13 cellular contexts compared by ENCODE assay signal in genomic region chr3:50972029-50972428, GRCh38.
DNase-seq lines count a peak whose midpoint lies in the region; ATAC-seq and TF ChIP-seq lines count a peak whose summit lies in the region.
"Had no signal": no experiment of that assay in that cellular context is flagged by ENCODE, and none has a peak within 500 bp of the region (broad histone marks: within the 10 kb centered on the region; RNA-seq: fewer than 3 reads in every experiment).

No MANE protein-coding gene starts in this region.

- no peak overlapping the region for H3K23ac ChIP-seq in trophoblast cell (ENCODE audit: low read length)

- H3K27me3 ChIP-seq in MM.1S (replicated peaks; ENCODE audit: insufficient read depth, low read length): no peaks in the 10 kb centered on the region
- H3K27me3 ChIP-seq in trophoblast cell (ENCODE audit: insufficient read depth, low read length): no peaks in the 10 kb centered on the region
- H3K27me3 ChIP-seq: BLaER1, neutrophil, right atrium auricular region, stomach had no signal

- H3K27ac ChIP-seq in MM.1S (ENCODE audit: low read length) (no peak overlapping the region), trophoblast cell (ENCODE audit: low read depth, low read length) (no peak overlapping the region)
- H3K27ac ChIP-seq: BLaER1, neutrophil, right atrium auricular region, stomach, VCaP had no signal

- H3F3A ChIP-seq in MM.1S (ENCODE audit: insufficient read depth, low read length): no peaks in the 10 kb centered on the region

- H3K9me3 ChIP-seq in MM.1S (replicated peaks; ENCODE audit: insufficient read depth, low read length): no peaks in the 10 kb centered on the region
- H3K9me3 ChIP-seq in trophoblast cell (ENCODE audit: insufficient read depth, low read depth, low read length): peaks cover 2% of the 10 kb centered on the region
- H3K9me3 ChIP-seq: neutrophil had no signal

- H4K12ac ChIP-seq in trophoblast cell (ENCODE audit: low read depth, low read length): no peak overlapping the region

- H4K8ac ChIP-seq in trophoblast cell (ENCODE audit: low read depth, low read length): no peak overlapping the region

- TF ChIP-seq CTCF in MM.1S (IDR thresholded peaks at IDR 0.05; ENCODE audit: low read length): no peak

- H4K20me1 ChIP-seq in MM.1S (ENCODE audit: insufficient read depth, low read length): no peaks in the 10 kb centered on the region
- H4K20me1 ChIP-seq: BLaER1 had no signal

- no peak overlapping the region for H3K4ac ChIP-seq in trophoblast cell (ENCODE audit: low read depth, low read length)

- no peak overlapping the region for H2BK5ac ChIP-seq in trophoblast cell (ENCODE audit: low read depth, low read length, poor library complexity)

- H2BK12ac ChIP-seq in trophoblast cell (ENCODE audit: low read length): no peak overlapping the region

- H3K4me2 ChIP-seq in MM.1S (ENCODE audit: low read depth, low read length): no peak overlapping the region
- H3K4me2 ChIP-seq in trophoblast cell (ENCODE audit: low read length): no peak overlapping the region
- H3K4me2 ChIP-seq: BLaER1 had no signal

- H2AK5ac ChIP-seq in trophoblast cell (ENCODE audit: low read length): no peak overlapping the region

- WGBS in trophoblast cell (ENCODE audit: extremely low coverage, insufficient coverage, insufficient read length): no CpG with 5 or more reads among the region's 2 CpGs

- H2AFZ ChIP-seq in MM.1S (ENCODE audit: low read length): peak overlapping the region; percentile 43; the same call in 1 of the 2 replicates
- no peak overlapping the region for H2AFZ ChIP-seq in trophoblast cell (ENCODE audit: insufficient read depth, low read length, poor library complexity)

- H3K79me1 ChIP-seq in trophoblast cell (ENCODE audit: low read length): no peaks in the 10 kb centered on the region

- H3K4me1 ChIP-seq in MM.1S (ENCODE audit: low read length) (peaks cover 17% of the 10 kb centered on the region), trophoblast cell (ENCODE audit: control insufficient read depth in 1 of 2, insufficient read depth in 2 of 2, low read length in 2 of 2) (no peaks in the 10 kb centered on the region)
- H3K4me1 ChIP-seq: BLaER1, right atrium auricular region, stomach had no signal

- no peaks in the 10 kb centered on the region for H3K9me2 ChIP-seq in MM.1S (replicated peaks; ENCODE audit: insufficient read depth, low read length)

- DNase-seq in GM03348 (ENCODE audit: low spot score): peak; percentile 3
- DNase-seq in MM.1S: no peak
- DNase-seq in left lobe of liver (ENCODE audit: low spot score): no peak
- no peak for DNase-seq in stimulated activated naive CD8-positive, alpha-beta T cell treated with anti-CD3 and anti-CD28 coated beads, Interleukin-15, Interleukin-2, amounts not matched to agents 100 U/mL and 50 U/mL, for 24 hours
- DNase-seq in activated CD4-positive, alpha-beta T cell treated with anti-CD3 and anti-CD28 coated beads, Interleukin-2, amount 50 U/mL, for 1 hour: no peak
- DNase-seq in kidney glomerular epithelial cell (lab: John Stamatoyannopoulos, UW): no peak
- DNase-seq in trophoblast cell: no peak
- DNase-seq: DMS79 had no signal

- H3K14ac ChIP-seq in trophoblast cell (ENCODE audit: low read length): no peak overlapping the region

- H3K18ac ChIP-seq in trophoblast cell (ENCODE audit: low read length): no peak overlapping the region

- H2BK120ac ChIP-seq in trophoblast cell (ENCODE audit: insufficient read depth, low read length, poor library complexity): no peak overlapping the region

- no peaks in the 10 kb centered on the region for H3K79me2 ChIP-seq in MM.1S (ENCODE audit: low read length)
- H3K79me2 ChIP-seq in trophoblast cell (ENCODE audit: control insufficient read depth, insufficient read depth, low read length, poor library complexity): no peaks in the 10 kb centered on the region

- H3K36me3 ChIP-seq in MM.1S (replicated peaks; ENCODE audit: insufficient read depth, low read length) (no peaks in the 10 kb centered on the region), trophoblast cell (ENCODE audit: control insufficient read depth in 1 of 2, insufficient read depth in 2 of 2, low read length in 2 of 2) (no peaks in the 10 kb centered on the region)
- H3K36me3 ChIP-seq: BLaER1, neutrophil, right atrium auricular region, stomach had no signal

- no peak overlapping the region for H4K91ac ChIP-seq in trophoblast cell (ENCODE audit: low read depth, low read length)

- H3K9ac ChIP-seq in MM.1S (ENCODE audit: low read length): no peak overlapping the region
- H3K9ac ChIP-seq in trophoblast cell (ENCODE audit: low read length): no peak overlapping the region
- H3K9ac ChIP-seq: BLaER1 had no signal

- no peak overlapping the region for H3K4me3 ChIP-seq in MM.1S (ENCODE audit: low read length)
- no peak overlapping the region for H3K4me3 ChIP-seq in trophoblast cell (ENCODE audit: low read depth, low read length)
- H3K4me3 ChIP-seq: BLaER1, right atrium auricular region, stomach had no signal

- peak; percentile 38 for ATAC-seq in left lobe of liver
- peak; percentile 6 for ATAC-seq in stimulated activated naive CD8-positive, alpha-beta T cell treated with anti-CD3 and anti-CD28 coated beads, Interleukin-15, Interleukin-2, amounts not matched to agents 100 U/mL and 50 U/mL, for 24 hours
